In the genomic region with DNA sequence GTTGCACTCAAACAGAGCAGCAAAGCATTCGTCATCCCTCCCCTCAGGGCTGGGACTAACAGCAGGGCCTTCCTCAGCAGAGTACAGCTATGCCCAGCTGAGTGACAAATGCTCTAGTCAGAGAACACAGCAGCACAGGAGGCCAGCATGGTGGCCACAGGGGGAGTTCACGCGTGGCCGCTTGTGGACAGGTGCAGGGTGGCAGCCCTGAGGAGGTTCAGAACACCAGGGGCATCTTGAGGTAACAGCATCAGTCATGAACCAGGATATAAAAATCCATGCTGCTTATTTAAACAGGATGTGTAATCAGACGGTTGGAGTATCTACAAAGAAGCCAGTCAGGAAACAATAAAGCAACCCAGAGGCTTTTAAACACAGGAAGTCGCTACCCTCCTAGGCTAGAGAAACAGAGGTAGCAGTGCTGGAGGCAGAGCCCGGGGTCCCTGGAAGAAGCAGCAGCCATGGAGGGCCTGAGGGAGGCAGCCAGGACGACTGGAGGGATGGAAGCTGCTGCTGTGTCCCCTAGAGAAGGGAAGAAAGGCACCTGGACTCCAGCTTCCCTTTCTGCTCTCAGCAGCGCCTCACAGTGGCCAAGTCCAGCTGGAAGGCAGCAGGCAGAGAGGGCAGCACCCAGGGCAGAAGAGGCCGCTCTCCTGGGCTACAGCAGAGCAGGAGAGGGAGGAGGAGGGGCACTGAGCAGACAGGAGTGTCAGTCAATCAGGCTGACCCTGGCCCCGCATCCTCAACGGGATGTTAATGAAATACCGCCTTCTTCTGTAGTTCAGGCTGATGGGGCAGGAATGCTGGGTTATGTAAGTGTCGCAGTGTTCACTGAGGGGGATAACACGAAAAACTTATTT, we compare ENCODE assay signal across 8 cellular contexts.
DNase-seq lines count a peak whose midpoint lies in the region; ATAC-seq and TF ChIP-seq lines count a peak whose summit lies in the region.

No MANE protein-coding gene starts in this region.

- H3K36me3 ChIP-seq in sigmoid colon, result no peaks in the 10 kb centered on the region

- intact Hi-C loops in sigmoid colon (cut with DNase I), result no loop called here

- H3K27me3 ChIP-seq in sigmoid colon, result no peaks in the 10 kb centered on the region

- no peak for TF ChIP-seq POLR2A in sigmoid colon (IDR thresholded peaks at IDR 0.05)

- TF ChIP-seq EP300 in sigmoid colon (IDR thresholded peaks at IDR 0.05), result no peak

- ATAC-seq in left lobe of liver, result peak; percentile 83
- ATAC-seq in stimulated activated naive B cell treated with anti-CD40 and anti-IgM and Interleukin-4, amounts not matched to agents 10 μg/mL and 1 μg/mL and 100 μg/mL, for 72 hours (replicated peaks), result peak; percentile 71 to 78

- H3K9me3 Mint-ChIP-seq in T-helper 1 cell treated with Interleukin-12 subunit alpha and Interleukin-12 subunit beta and Interleukin-4 antibody, amounts not matched to agents 30 μg/mL and 1 μg/mL, for 36 hours, result peaks cover 13% of the 10 kb centered on the region
- H3K9me3 Mint-ChIP-seq in brain, result peaks cover 0 to 3% (median 0%) of the 10 kb centered on the region in 5 experiments
- H3K9me3 Mint-ChIP-seq in stimulated activated naive B cell treated with anti-CD40 and anti-IgM and Interleukin-4, amounts not matched to agents 10 μg/mL and 1 μg/mL and 100 μg/mL, for 72 hours, result peaks cover 0 to 2% of the 10 kb centered on the region in 2 donors

- no peaks in the 10 kb centered on the region for H3K9me3 ChIP-seq in sigmoid colon

- H3K36me3 Mint-ChIP-seq in T-helper 1 cell treated with Interleukin-12 subunit alpha and Interleukin-12 subunit beta and Interleukin-4 antibody, amounts not matched to agents 30 μg/mL and 1 μg/mL, for 36 hours (ENCODE audit: low read depth), result peaks cover 51% of the 10 kb centered on the region
- H3K36me3 Mint-ChIP-seq in brain, result no peaks in the 10 kb centered on the region
- H3K36me3 Mint-ChIP-seq in stimulated activated naive B cell treated with anti-CD40 and anti-IgM and Interleukin-4, amounts not matched to agents 10 μg/mL and 1 μg/mL and 100 μg/mL, for 72 hours, result no peaks in the 10 kb centered on the region

- 55 to 57% methylated on average over 15 of the region's 15 CpGs for WGBS in sigmoid colon, 2 donors

- H3K27me3 Mint-ChIP-seq in T-helper 1 cell treated with Interleukin-12 subunit alpha and Interleukin-12 subunit beta and Interleukin-4 antibody, amounts not matched to agents 30 μg/mL and 1 μg/mL, for 36 hours (ENCODE audit: low read depth), result no peaks in the 10 kb centered on the region
- peaks cover 13% of the 10 kb centered on the region for H3K27me3 Mint-ChIP-seq in brain
- H3K27me3 Mint-ChIP-seq in stimulated activated naive B cell treated with anti-CD40 and anti-IgM and Interleukin-4, amounts not matched to agents 10 μg/mL and 1 μg/mL and 100 μg/mL, for 72 hours, result peaks cover 0 to 7% of the 10 kb centered on the region in 2 donors

- DNase-seq in GF-D8 (lab: John Stamatoyannopoulos, UW), result peak; percentile 82
- DNase-seq in HuH-7.5 (ENCODE audit: low spot score), result peak; percentile 33
- peak; percentile 59 for DNase-seq in left lobe of liver (ENCODE audit: low spot score)
- peak; percentile 16 for DNase-seq in stimulated activated naive B cell treated with anti-CD40 and anti-IgM and Interleukin-4, amounts not matched to agents 10 μg/mL and 1 μg/mL and 100 μg/mL, for 72 hours
- DNase-seq in kidney glomerular epithelial cell (lab: John Stamatoyannopoulos, UW), result no peak
- DNase-seq in sigmoid colon, result no peak

- no peak overlapping the region for H3K27ac ChIP-seq in sigmoid colon

- H3K4me3 Mint-ChIP-seq in T-helper 1 cell treated with Interleukin-12 subunit alpha and Interleukin-12 subunit beta and Interleukin-4 antibody, amounts not matched to agents 30 μg/mL and 1 μg/mL, for 36 hours, result peak overlapping the region; percentile 95
- H3K4me3 Mint-ChIP-seq in brain, result no peak overlapping the region
- peak overlapping the region in 1 of 2 donors; percentile 3 for H3K4me3 Mint-ChIP-seq in stimulated activated naive B cell treated with anti-CD40 and anti-IgM and Interleukin-4, amounts not matched to agents 10 μg/mL and 1 μg/mL and 100 μg/mL, for 72 hours

- peaks cover 0 to 4% (median 0%) of the 10 kb centered on the region in 4 donors for H3K4me1 ChIP-seq in sigmoid colon

- H3K27ac Mint-ChIP-seq in T-helper 1 cell treated with Interleukin-12 subunit alpha and Interleukin-12 subunit beta and Interleukin-4 antibody, amounts not matched to agents 30 μg/mL and 1 μg/mL, for 36 hours, result peak overlapping the region; percentile 98
- peak overlapping the region in 3 of 5 experiments; percentile 46 to 81 (median 62) for H3K27ac Mint-ChIP-seq in brain
- peak overlapping the region; percentile 66 for H3K27ac Mint-ChIP-seq in stimulated activated naive B cell treated with anti-CD40 and anti-IgM and Interleukin-4, amounts not matched to agents 10 μg/mL and 1 μg/mL and 100 μg/mL, for 72 hours

- H3K4me1 Mint-ChIP-seq in T-helper 1 cell treated with Interleukin-12 subunit alpha and Interleukin-12 subunit beta and Interleukin-4 antibody, amounts not matched to agents 30 μg/mL and 1 μg/mL, for 36 hours (ENCODE audit: low read depth), result peaks cover 74% of the 10 kb centered on the region
- H3K4me1 Mint-ChIP-seq in brain, result peaks cover 23% of the 10 kb centered on the region
- H3K4me1 Mint-ChIP-seq in stimulated activated naive B cell treated with anti-CD40 and anti-IgM and Interleukin-4, amounts not matched to agents 10 μg/mL and 1 μg/mL and 100 μg/mL, for 72 hours, result peaks cover 14 to 30% of the 10 kb centered on the region in 2 donors

- no peak overlapping the region for H3K4me3 ChIP-seq in sigmoid colon

- TF ChIP-seq CTCF in brain (conservative IDR thresholded peaks at IDR 0.05) (peak; percentile 23 to 51), sigmoid colon (IDR thresholded peaks at IDR 0.05) (peak in 1 of 4 experiments; percentile 6)

Comparison
In these comparisons a context has a peak if more than half of its experiments do, and no peak if none do; other contexts are left out.
1. DNase-seq: peak in GF-D8 (single experiment), HuH-7.5 (single experiment), left lobe of liver (single experiment) and stimulated activated naive B cell treated with anti-CD40 and anti-IgM and Interleukin-4, amounts not matched to agents 10 μg/mL and 1 μg/mL and 100 μg/mL, for 72 hours (single experiment); none in kidney glomerular epithelial cell (single experiment) and sigmoid colon (single experiment).
2. Peak in every context shown above with its lines, with median percentiles within 50 percentile points of each other: H3K27ac Mint-ChIP-seq.